ENCODE assay signal across 1 cellular context in the genomic region with DNA sequence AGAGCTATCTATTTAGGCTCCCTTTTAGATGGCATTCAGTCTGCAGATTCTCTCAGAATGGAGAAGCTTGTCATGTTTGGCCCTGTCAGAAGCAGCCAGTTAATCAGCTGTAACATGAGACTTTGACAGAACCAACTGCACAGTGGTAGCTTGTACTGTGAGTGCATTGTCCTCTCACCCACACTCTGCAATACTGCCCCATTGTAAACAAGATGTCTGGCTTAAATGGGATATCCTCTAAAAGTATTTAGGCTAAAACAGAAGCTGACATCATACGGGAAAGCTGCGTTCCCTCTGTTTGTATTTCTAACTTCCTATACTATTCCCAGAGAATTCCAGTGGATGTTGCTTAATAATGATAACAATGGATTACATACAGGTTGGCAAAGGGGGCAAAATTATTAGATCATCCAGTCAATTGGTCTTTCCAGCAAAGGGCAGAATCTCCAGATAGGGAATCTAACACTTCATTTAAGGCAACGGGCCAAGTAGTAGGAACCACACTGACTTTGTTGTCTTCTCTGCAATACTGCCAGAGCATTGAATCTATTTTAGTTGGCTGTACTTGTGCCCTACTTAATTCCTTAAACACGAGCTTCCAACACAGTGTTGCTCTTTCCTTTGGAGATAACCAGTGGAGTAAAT.
TF ChIP-seq lines count a peak whose summit lies in the region.

No MANE protein-coding gene starts in this region.

TF ChIP-seq in GM12878, 131 proteins besides CTCF, POLR2A, EP300 and RAD21 (continued from another document):
- TF ChIP-seq, protein P1, sequence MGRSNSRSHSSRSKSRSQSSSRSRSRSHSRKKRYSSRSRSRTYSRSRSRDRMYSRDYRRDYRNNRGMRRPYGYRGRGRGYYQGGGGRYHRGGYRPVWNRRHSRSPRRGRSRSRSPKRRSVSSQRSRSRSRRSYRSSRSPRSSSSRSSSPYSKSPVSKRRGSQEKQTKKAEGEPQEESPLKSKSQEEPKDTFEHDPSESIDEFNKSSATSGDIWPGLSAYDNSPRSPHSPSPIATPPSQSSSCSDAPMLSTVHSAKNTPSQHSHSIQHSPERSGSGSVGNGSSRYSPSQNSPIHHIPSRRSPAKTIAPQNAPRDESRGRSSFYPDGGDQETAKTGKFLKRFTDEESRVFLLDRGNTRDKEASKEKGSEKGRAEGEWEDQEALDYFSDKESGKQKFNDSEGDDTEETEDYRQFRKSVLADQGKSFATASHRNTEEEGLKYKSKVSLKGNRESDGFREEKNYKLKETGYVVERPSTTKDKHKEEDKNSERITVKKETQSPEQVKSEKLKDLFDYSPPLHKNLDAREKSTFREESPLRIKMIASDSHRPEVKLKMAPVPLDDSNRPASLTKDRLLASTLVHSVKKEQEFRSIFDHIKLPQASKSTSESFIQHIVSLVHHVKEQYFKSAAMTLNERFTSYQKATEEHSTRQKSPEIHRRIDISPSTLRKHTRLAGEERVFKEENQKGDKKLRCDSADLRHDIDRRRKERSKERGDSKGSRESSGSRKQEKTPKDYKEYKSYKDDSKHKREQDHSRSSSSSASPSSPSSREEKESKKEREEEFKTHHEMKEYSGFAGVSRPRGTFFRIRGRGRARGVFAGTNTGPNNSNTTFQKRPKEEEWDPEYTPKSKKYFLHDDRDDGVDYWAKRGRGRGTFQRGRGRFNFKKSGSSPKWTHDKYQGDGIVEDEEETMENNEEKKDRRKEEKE (IDR thresholded peaks at IDR 0.05), result no peak
- no peak for TF ChIP-seq TBL1XR1 (IDR thresholded peaks at IDR 0.05; ENCODE audit: low read depth, low read length)
- TF ChIP-seq, protein P2, sequence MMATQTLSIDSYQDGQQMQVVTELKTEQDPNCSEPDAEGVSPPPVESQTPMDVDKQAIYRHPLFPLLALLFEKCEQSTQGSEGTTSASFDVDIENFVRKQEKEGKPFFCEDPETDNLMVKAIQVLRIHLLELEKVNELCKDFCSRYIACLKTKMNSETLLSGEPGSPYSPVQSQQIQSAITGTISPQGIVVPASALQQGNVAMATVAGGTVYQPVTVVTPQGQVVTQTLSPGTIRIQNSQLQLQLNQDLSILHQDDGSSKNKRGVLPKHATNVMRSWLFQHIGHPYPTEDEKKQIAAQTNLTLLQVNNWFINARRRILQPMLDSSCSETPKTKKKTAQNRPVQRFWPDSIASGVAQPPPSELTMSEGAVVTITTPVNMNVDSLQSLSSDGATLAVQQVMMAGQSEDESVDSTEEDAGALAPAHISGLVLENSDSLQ (IDR thresholded peaks at IDR 0.05), result no peak
- TF ChIP-seq, protein P3, sequence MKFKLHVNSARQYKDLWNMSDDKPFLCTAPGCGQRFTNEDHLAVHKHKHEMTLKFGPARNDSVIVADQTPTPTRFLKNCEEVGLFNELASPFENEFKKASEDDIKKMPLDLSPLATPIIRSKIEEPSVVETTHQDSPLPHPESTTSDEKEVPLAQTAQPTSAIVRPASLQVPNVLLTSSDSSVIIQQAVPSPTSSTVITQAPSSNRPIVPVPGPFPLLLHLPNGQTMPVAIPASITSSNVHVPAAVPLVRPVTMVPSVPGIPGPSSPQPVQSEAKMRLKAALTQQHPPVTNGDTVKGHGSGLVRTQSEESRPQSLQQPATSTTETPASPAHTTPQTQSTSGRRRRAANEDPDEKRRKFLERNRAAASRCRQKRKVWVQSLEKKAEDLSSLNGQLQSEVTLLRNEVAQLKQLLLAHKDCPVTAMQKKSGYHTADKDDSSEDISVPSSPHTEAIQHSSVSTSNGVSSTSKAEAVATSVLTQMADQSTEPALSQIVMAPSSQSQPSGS (IDR thresholded peaks at IDR 0.05; ENCODE audit: low read length), result no peak
- TF ChIP-seq, protein P4, sequence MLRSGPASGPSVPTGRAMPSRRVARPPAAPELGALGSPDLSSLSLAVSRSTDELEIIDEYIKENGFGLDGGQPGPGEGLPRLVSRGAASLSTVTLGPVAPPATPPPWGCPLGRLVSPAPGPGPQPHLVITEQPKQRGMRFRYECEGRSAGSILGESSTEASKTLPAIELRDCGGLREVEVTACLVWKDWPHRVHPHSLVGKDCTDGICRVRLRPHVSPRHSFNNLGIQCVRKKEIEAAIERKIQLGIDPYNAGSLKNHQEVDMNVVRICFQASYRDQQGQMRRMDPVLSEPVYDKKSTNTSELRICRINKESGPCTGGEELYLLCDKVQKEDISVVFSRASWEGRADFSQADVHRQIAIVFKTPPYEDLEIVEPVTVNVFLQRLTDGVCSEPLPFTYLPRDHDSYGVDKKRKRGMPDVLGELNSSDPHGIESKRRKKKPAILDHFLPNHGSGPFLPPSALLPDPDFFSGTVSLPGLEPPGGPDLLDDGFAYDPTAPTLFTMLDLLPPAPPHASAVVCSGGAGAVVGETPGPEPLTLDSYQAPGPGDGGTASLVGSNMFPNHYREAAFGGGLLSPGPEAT (IDR thresholded peaks at IDR 0.05; ENCODE audit: low read depth), result no peak
- TF ChIP-seq CBX3 (IDR thresholded peaks at IDR 0.05; ENCODE audit: borderline replicate concordance, low read depth), result no peak
- no peak for TF ChIP-seq IKZF1 (conservative IDR thresholded peaks at IDR 0.05)
TF ChIP-seq in GM12878: peak in this region for 0.
